8 cellular contexts compared by ENCODE assay signal in genomic region chr16:1057252-1057932, GRCh38. TPM values are rescaled to one million over a fixed set of nuclear protein-coding genes. Genes with fewer than 3 reads are reported as not detected.
DNase-seq lines count a peak whose midpoint lies in the region; ATAC-seq and TF ChIP-seq lines count a peak whose summit lies in the region.

No MANE protein-coding gene starts in this region.

- no peak for TF ChIP-seq POLR2A in NB4 (IDR thresholded peaks at IDR 0.05; ENCODE audit: extremely low read depth, insufficient read length)

- BruUV-seq in Calu3 (replicated peaks; lab: Mats Ljungman, UMichigan) = no TSS peak

- peak; percentile 98 for TF ChIP-seq CTCF in Calu3 (IDR thresholded peaks at IDR 0.05; ENCODE audit: unreplicated experiment)
- peak; percentile 33 for TF ChIP-seq CTCF in NB4 (IDR thresholded peaks at IDR 0.05; ENCODE audit: low read depth, low read length)

- no peaks in the 10 kb centered on the region for H3K9me3 Mint-ChIP-seq in Calu3 (ENCODE audit: low read depth, unreplicated experiment)
- peaks cover 6% of the 10 kb centered on the region for H3K9me3 Mint-ChIP-seq in activated T-helper 1 cell treated with anti-CD3 and anti-CD28 coated beads, Interleukin-12 subunit alpha, Interleukin-12 subunit beta, Interleukin-2, Interleukin-4 antibody, amounts not matched to agents 30 ng/mL and 10 ng/mL and 1 ng/mL, durations not matched to agents 14 hours and 24 hours and 36 hours

- H3K27ac Mint-ChIP-seq in Calu3 (ENCODE audit: unreplicated experiment) = no peak overlapping the region
- no peak overlapping the region for H3K27ac Mint-ChIP-seq in activated T-helper 1 cell treated with anti-CD3 and anti-CD28 coated beads, Interleukin-12 subunit alpha, Interleukin-12 subunit beta, Interleukin-2, Interleukin-4 antibody, amounts not matched to agents 30 ng/mL and 10 ng/mL and 1 ng/mL, durations not matched to agents 14 hours and 24 hours and 36 hours

- H3K4me3 Mint-ChIP-seq in Calu3 (ENCODE audit: low read depth, unreplicated experiment) = no peak overlapping the region
- no peak overlapping the region for H3K4me3 Mint-ChIP-seq in activated T-helper 1 cell treated with anti-CD3 and anti-CD28 coated beads, Interleukin-12 subunit alpha, Interleukin-12 subunit beta, Interleukin-2, Interleukin-4 antibody, amounts not matched to agents 30 ng/mL and 10 ng/mL and 1 ng/mL, durations not matched to agents 14 hours and 24 hours and 36 hours

- H3K27me3 Mint-ChIP-seq in Calu3 (ENCODE audit: unreplicated experiment) = peaks cover 79% of the 10 kb centered on the region
- no peaks in the 10 kb centered on the region for H3K27me3 Mint-ChIP-seq in activated T-helper 1 cell treated with anti-CD3 and anti-CD28 coated beads, Interleukin-12 subunit alpha, Interleukin-12 subunit beta, Interleukin-2, Interleukin-4 antibody, amounts not matched to agents 30 ng/mL and 10 ng/mL and 1 ng/mL, durations not matched to agents 14 hours and 24 hours and 36 hours (ENCODE audit: insufficient read depth)

- intact Hi-C loops in Calu3 (cut with micrococcal nuclease; ENCODE audit: unreplicated experiment) (no loop called here), Right ventricle myocardium superior (cut with DNase I) (loop anchor here (5.0 kb wide), 1 partner anchor 345 kb away; no protein-coding TSS in a partner anchor)
- intact Hi-C loops in activated T-helper 1 cell treated with anti-CD3 and anti-CD28 coated beads, Interleukin-12 subunit alpha, Interleukin-12 subunit beta, Interleukin-2, Interleukin-4 antibody, amounts not matched to agents 30 ng/mL and 10 ng/mL and 1 ng/mL, durations not matched to agents 14 hours and 24 hours and 36 hours (cut with micrococcal nuclease) = loop anchor here (5.0 kb wide), 1 partner anchor 245 kb away; no protein-coding TSS in a partner anchor

- H3K36me3 Mint-ChIP-seq in Calu3 (ENCODE audit: insufficient read depth, unreplicated experiment) = no peaks in the 10 kb centered on the region
- H3K36me3 Mint-ChIP-seq in activated T-helper 1 cell treated with anti-CD3 and anti-CD28 coated beads, Interleukin-12 subunit alpha, Interleukin-12 subunit beta, Interleukin-2, Interleukin-4 antibody, amounts not matched to agents 30 ng/mL and 10 ng/mL and 1 ng/mL, durations not matched to agents 14 hours and 24 hours and 36 hours (ENCODE audit: low read depth) = peaks cover 2% of the 10 kb centered on the region

- CTCF ChIA-PET in Calu3 (lab: Charles Lee) = interaction anchor here (0.6 to 1.8 kb wide), 9 partner anchors 21 to 345 kb away, joined by 3 to 8 read pairs (median 4); no protein-coding TSS in a partner anchor

- peak; percentile 54 for ATAC-seq in Right ventricle myocardium superior (ENCODE audit: poor library complexity)
- ATAC-seq in HG02852 (IDR thresholded peaks at IDR 0.05; ENCODE audit: unreplicated experiment) = no peak

- H3K4me1 Mint-ChIP-seq in Calu3 (ENCODE audit: low read depth, unreplicated experiment) = no peaks in the 10 kb centered on the region
- H3K4me1 Mint-ChIP-seq in activated T-helper 1 cell treated with anti-CD3 and anti-CD28 coated beads, Interleukin-12 subunit alpha, Interleukin-12 subunit beta, Interleukin-2, Interleukin-4 antibody, amounts not matched to agents 30 ng/mL and 10 ng/mL and 1 ng/mL, durations not matched to agents 14 hours and 24 hours and 36 hours (ENCODE audit: low read depth) = no peaks in the 10 kb centered on the region

- DNase-seq in Calu3 = peak; percentile 88
- no peak for DNase-seq in NB4 (ENCODE audit: low read depth)
- peak; percentile 23 for DNase-seq in activated T-helper 1 cell treated with anti-CD3 and anti-CD28 coated beads, Interleukin-12 subunit alpha, Interleukin-12 subunit beta, Interleukin-2, Interleukin-4 antibody, amounts not matched to agents 30 ng/mL and 10 ng/mL and 1 ng/mL, durations not matched to agents 14 hours and 24 hours and 36 hours (ENCODE audit: low spot score)
- no peak for DNase-seq in Right ventricle myocardium superior
- peak; percentile 80 to 82 for DNase-seq in stimulated activated CD4-positive, alpha-beta T cell treated with anti-CD3 and anti-CD28 coated beads, Interleukin-2, amount 100 ng/mL, for 24 hours
- DNase-seq in dedifferentiated amniotic fluid mesenchymal stem cell (ENCODE audit: extremely low spot score) = no peak
- DNase-seq in DMS79 treated with DMSO at 0.1 percent for 48 hours (lab: John Stamatoyannopoulos, UW) = no peak

- H3K4me3 ChIP-seq in NB4 (ENCODE audit: low read depth, low read length) = no peak overlapping the region

RNA-seq across cellular contexts. Expression of gene SSTR5, which starts 15.2 kb away (rescaled TPM):
- total RNA-seq in Calu3 (2022) = not detected in 2 replicates
- not detected in 2 replicates for total RNA-seq in activated T-helper 1 cell treated with anti-CD3 and anti-CD28 coated beads, Interleukin-12 subunit alpha, Interleukin-12 subunit beta, Interleukin-2, Interleukin-4 antibody, amounts not matched to agents 30 ng/mL and 10 ng/mL and 1 ng/mL, durations not matched to agents 14 hours and 24 hours and 36 hours
- 20.8 TPM for total RNA-seq in Right ventricle myocardium superior

RNA-seq across cellular contexts. Expression of gene C1QTNF8, which starts 38.7 kb away (rescaled TPM):
- total RNA-seq in Calu3 (2022) (not detected in 2 replicates), Right ventricle myocardium superior (0.13 TPM)
- total RNA-seq in activated T-helper 1 cell treated with anti-CD3 and anti-CD28 coated beads, Interleukin-12 subunit alpha, Interleukin-12 subunit beta, Interleukin-2, Interleukin-4 antibody, amounts not matched to agents 30 ng/mL and 10 ng/mL and 1 ng/mL, durations not matched to agents 14 hours and 24 hours and 36 hours = not detected in 2 replicates

Comparison
In these comparisons a context has a peak if more than half of its experiments do, and no peak if none do; other contexts are left out.
1. DNase-seq: peak in Calu3 (single experiment), activated T-helper 1 cell treated with anti-CD3 and anti-CD28 coated beads, Interleukin-12 subunit alpha, Interleukin-12 subunit beta, Interleukin-2, Interleukin-4 antibody, amounts not matched to agents 30 ng/mL and 10 ng/mL and 1 ng/mL, durations not matched to agents 14 hours and 24 hours and 36 hours (single experiment) and stimulated activated CD4-positive, alpha-beta T cell treated with anti-CD3 and anti-CD28 coated beads, Interleukin-2, amount 100 ng/mL, for 24 hours (2 of 2); none in NB4 (single experiment), Right ventricle myocardium superior (single experiment), dedifferentiated amniotic fluid mesenchymal stem cell (single experiment) and DMS79 treated with DMSO at 0.1 percent for 48 hours (single experiment).
2. RNA of gene SSTR5, which starts 15.2 kb away (total RNA-seq): 20.8 TPM in Right ventricle myocardium superior (single experiment); not detected in Calu3 and not detected in activated T-helper 1 cell treated with anti-CD3 and anti-CD28 coated beads, Interleukin-12 subunit alpha, Interleukin-12 subunit beta, Interleukin-2, Interleukin-4 antibody, amounts not matched to agents 30 ng/mL and 10 ng/mL and 1 ng/mL, durations not matched to agents 14 hours and 24 hours and 36 hours; every median in the first group is over 10 times any median in the second.